ENCODE assay signal across 8 cellular contexts in genomic region chr10:31707578-31708411, GRCh38.
DNase-seq lines count a peak whose midpoint lies in the region; ATAC-seq and TF ChIP-seq lines count a peak whose summit lies in the region.

No MANE protein-coding gene starts in this region.

- peaks cover 67% of the 10 kb centered on the region for H3K4me1 Mint-ChIP-seq in CD14-positive monocyte
- H3K4me1 Mint-ChIP-seq in endodermal cell = peaks cover 31% of the 10 kb centered on the region
- peaks cover 26% of the 10 kb centered on the region for H3K4me1 Mint-ChIP-seq in stimulated activated memory B cell treated with anti-CD40 and anti-IgM and Interleukin-4, amounts not matched to agents 10 μg/mL and 1 μg/mL and 100 μg/mL, for 72 hours

- no peak overlapping the region for H3K4me3 ChIP-seq in WERI-Rb-1 (ENCODE audit: low read depth, low read length)
- peak overlapping the region; percentile 43 for H3K4me3 ChIP-seq in endodermal cell (ENCODE audit: low read length)
- H3K4me3 ChIP-seq in mucosa of descending colon = no peak overlapping the region

- H3K27me3 ChIP-seq in WERI-Rb-1 (ENCODE audit: insufficient read depth, low read depth, severe bottlenecking) (no peaks in the 10 kb centered on the region), endodermal cell (ENCODE audit: control insufficient read depth, insufficient read depth, low read length, poor library complexity, severe bottlenecking) (no peaks in the 10 kb centered on the region)

- H3K9me3 ChIP-seq in WERI-Rb-1 (ENCODE audit: severe bottlenecking) (no peaks in the 10 kb centered on the region), endodermal cell (ENCODE audit: control insufficient read depth, low read length) (peaks cover 48% of the 10 kb centered on the region), mucosa of descending colon (peaks cover 6% of the 10 kb centered on the region)

- H3K36me3 ChIP-seq in WERI-Rb-1 = no peaks in the 10 kb centered on the region
- no peaks in the 10 kb centered on the region for H3K36me3 ChIP-seq in endodermal cell (ENCODE audit: control insufficient read depth, insufficient read depth, low read length)
- H3K36me3 ChIP-seq in mucosa of descending colon (ENCODE audit: low read depth) = no peaks in the 10 kb centered on the region

- H3K27ac ChIP-seq in WERI-Rb-1 (peak overlapping the region; percentile 74), endodermal cell (ENCODE audit: low read depth, low read length) (peak overlapping the region; percentile 96)

- peaks cover 0 to 2% (median 0%) of the 10 kb centered on the region in 3 donors for H3K27me3 Mint-ChIP-seq in CD14-positive monocyte (ENCODE audit: low read depth in 3 of 3)
- H3K27me3 Mint-ChIP-seq in endodermal cell (ENCODE audit: insufficient read depth) = peaks cover 3% of the 10 kb centered on the region
- no peaks in the 10 kb centered on the region for H3K27me3 Mint-ChIP-seq in stimulated activated memory B cell treated with anti-CD40 and anti-IgM and Interleukin-4, amounts not matched to agents 10 μg/mL and 1 μg/mL and 100 μg/mL, for 72 hours

- peak overlapping the region; percentile 95 to 99 (median 98) for H3K27ac Mint-ChIP-seq in CD14-positive monocyte
- peak overlapping the region; percentile 83 for H3K27ac Mint-ChIP-seq in endodermal cell
- H3K27ac Mint-ChIP-seq in stimulated activated memory B cell treated with anti-CD40 and anti-IgM and Interleukin-4, amounts not matched to agents 10 μg/mL and 1 μg/mL and 100 μg/mL, for 72 hours = peak overlapping the region; percentile 77

- 23 to 37% methylated on average over 4 to 10 of the region's 10 CpGs for WGBS in endodermal cell (ENCODE audit: insufficient coverage in 1 of 2, insufficient read length in 1 of 2), 2 experiments

- intact Hi-C loops in CD14-positive monocyte (cut with micrococcal nuclease) = loop anchor here (2.0 to 10.0 kb wide), 2 partner anchors 43 to 103 kb away; no protein-coding TSS in a partner anchor
- intact Hi-C loops in mucosa of descending colon (cut with DNase I, micrococcal nuclease) = no loop called here

- H3K9me3 Mint-ChIP-seq in CD14-positive monocyte = peaks cover 7 to 20% (median 15%) of the 10 kb centered on the region in 7 donors
- peaks cover 53% of the 10 kb centered on the region for H3K9me3 Mint-ChIP-seq in endodermal cell
- H3K9me3 Mint-ChIP-seq in stimulated activated memory B cell treated with anti-CD40 and anti-IgM and Interleukin-4, amounts not matched to agents 10 μg/mL and 1 μg/mL and 100 μg/mL, for 72 hours = peaks cover 13% of the 10 kb centered on the region

- H3K36me3 Mint-ChIP-seq in CD14-positive monocyte (peaks cover 4 to 20% of the 10 kb centered on the region in 2 donors), endodermal cell (ENCODE audit: low read depth) (peaks cover 18% of the 10 kb centered on the region)
- H3K36me3 Mint-ChIP-seq in stimulated activated memory B cell treated with anti-CD40 and anti-IgM and Interleukin-4, amounts not matched to agents 10 μg/mL and 1 μg/mL and 100 μg/mL, for 72 hours = peaks cover 11% of the 10 kb centered on the region

- H3K4me1 ChIP-seq in endodermal cell (ENCODE audit: control insufficient read depth, insufficient read depth, low read length) (peaks cover 7% of the 10 kb centered on the region), mucosa of descending colon (ENCODE audit: low read depth) (peaks cover 3% of the 10 kb centered on the region)

- no peak for TF ChIP-seq CTCF in CD14-positive monocyte (IDR thresholded peaks at IDR 0.05)
- no peak for TF ChIP-seq CTCF in WERI-Rb-1 (IDR thresholded peaks at IDR 0.05; ENCODE audit: low read depth, low read length)
- TF ChIP-seq CTCF in endodermal cell (conservative IDR thresholded peaks at IDR 0.05) = no peak
- no peak for TF ChIP-seq CTCF in mucosa of descending colon (IDR thresholded peaks at IDR 0.05)

- ATAC-seq in GM19351 (IDR thresholded peaks at IDR 0.05; ENCODE audit: unreplicated experiment) = peak; percentile 88
- ATAC-seq in HG03469 (IDR thresholded peaks at IDR 0.05; ENCODE audit: unreplicated experiment) = peak; percentile 78
- ATAC-seq in mucosa of descending colon = peak; percentile 71
- ATAC-seq in stimulated activated memory B cell treated with anti-CD40 and anti-IgM and Interleukin-4, amounts not matched to agents 10 μg/mL and 1 μg/mL and 100 μg/mL, for 72 hours = peak; percentile 91

- DNase-seq in CD14-positive monocyte (ENCODE audit: low spot score) (peak; percentile 81), WERI-Rb-1 (peak; percentile 48), endodermal cell (peak; percentile 65), mucosa of descending colon (peak; percentile 44 to 66 (median 46)), OCI-M2 (lab: John Stamatoyannopoulos, UW; ENCODE audit: unreplicated experiment) (no peak)

- H3K4me3 Mint-ChIP-seq in CD14-positive monocyte (peak overlapping the region; percentile 76 to 93), endodermal cell (peak overlapping the region; percentile 12)
- peak overlapping the region; percentile 65 for H3K4me3 Mint-ChIP-seq in stimulated activated memory B cell treated with anti-CD40 and anti-IgM and Interleukin-4, amounts not matched to agents 10 μg/mL and 1 μg/mL and 100 μg/mL, for 72 hours

- no peak overlapping the region for H3K9ac ChIP-seq in endodermal cell (ENCODE audit: extremely low read depth, low read length, poor library complexity, severe bottlenecking)

Comparison
In these comparisons a context has a peak if more than half of its experiments do, and no peak if none do; other contexts are left out.
1. H3K4me3 Mint-ChIP-seq: peak in every context shown above with its lines; median percentile 84 in CD14-positive monocyte; 65 in stimulated activated memory B cell treated with anti-CD40 and anti-IgM and Interleukin-4, amounts not matched to agents 10 μg/mL and 1 μg/mL and 100 μg/mL, for 72 hours; 12 in endodermal cell.
2. intact Hi-C loops: an anchor here in CD14-positive monocyte (2.0 to 10.0 kb wide); none called in mucosa of descending colon.